ENCODE assay signal across 18 cellular contexts in the genomic region with DNA sequence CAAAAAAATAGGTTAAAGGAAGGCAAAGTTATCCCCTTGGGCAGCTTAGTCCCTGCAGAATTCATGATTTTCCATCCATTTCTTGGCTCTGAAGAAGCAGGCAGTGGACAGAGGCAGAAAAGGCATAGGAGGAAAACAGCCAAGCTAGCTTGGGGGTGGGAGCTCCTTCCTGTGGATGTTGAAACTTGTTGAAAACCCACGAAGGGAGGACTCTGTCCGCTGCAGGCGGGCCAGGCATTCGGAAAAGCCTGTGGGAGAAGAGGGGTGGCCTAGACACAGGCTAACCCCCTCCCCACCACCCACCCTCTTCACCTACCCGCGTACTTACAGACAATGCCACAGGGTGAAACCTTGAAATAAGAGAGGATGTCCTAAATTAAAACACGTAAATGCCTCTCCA.
DNase-seq lines count a peak whose midpoint lies in the region; ATAC-seq and TF ChIP-seq lines count a peak whose summit lies in the region.
"Had no signal": no experiment of that assay in that cellular context is flagged by ENCODE, and none has a peak within 500 bp of the region (broad histone marks: within the 10 kb centered on the region; RNA-seq: fewer than 3 reads in every experiment).

No MANE protein-coding gene starts in this region.

- H3K36me3 Mint-ChIP-seq in osteocyte (ENCODE audit: unreplicated experiment): peaks cover 15% of the 10 kb centered on the region
- H3K36me3 Mint-ChIP-seq: CD8-positive, alpha-beta T cell had no signal

- H3K4me1 ChIP-seq in heart right ventricle (peaks cover 0 to 4% (median 0%) of the 10 kb centered on the region in 9 donors), A673 (ENCODE audit: insufficient read depth, low read length, poor library complexity, severe bottlenecking) (no peaks in the 10 kb centered on the region)
- H3K4me1 ChIP-seq: spleen had no signal

- H3K27me3 Mint-ChIP-seq in osteocyte (ENCODE audit: unreplicated experiment): no peaks in the 10 kb centered on the region

- peak; percentile 48 to 51 for ATAC-seq in left cardiac atrium
- ATAC-seq in heart right ventricle: no peak
- no peak for ATAC-seq in GM19463 (IDR thresholded peaks at IDR 0.05; ENCODE audit: unreplicated experiment)
- ATAC-seq: CD8-positive, alpha-beta T cell; K562; left ventricle myocardium superior; stimulated activated naive B cell treated with anti-CD40 and anti-IgM and Interleukin-4, amounts not matched to agents 10 μg/mL and 1 μg/mL and 100 μg/mL, for 72 hours had no signal

- peaks cover 4% of the 10 kb centered on the region for H3K4me1 Mint-ChIP-seq in osteocyte (ENCODE audit: unreplicated experiment)
- H3K4me1 Mint-ChIP-seq: stimulated activated naive B cell treated with anti-CD40 and anti-IgM and Interleukin-4, amounts not matched to agents 10 μg/mL and 1 μg/mL and 100 μg/mL, for 72 hours had no signal

- no TSS peak for BruUV-seq in A673 (replicated peaks; lab: Mats Ljungman, UMichigan)

- TF ChIP-seq CTCF in heart right ventricle (IDR thresholded peaks at IDR 0.05): no peak
- no peak for TF ChIP-seq CTCF in A673 (conservative IDR thresholded peaks at IDR 0.05; ENCODE audit: low read depth, low read length)
- TF ChIP-seq CTCF in osteocyte (IDR thresholded peaks at IDR 0.05): no peak

- H3K4me3 ChIP-seq in heart right ventricle (no peak overlapping the region), A673 (ENCODE audit: low read depth, low read length, poor library complexity, severe bottlenecking) (no peak overlapping the region)
- H3K4me3 ChIP-seq: coronary artery, K562, spleen, upper lobe of right lung had no signal

- H3K36me3 ChIP-seq in heart right ventricle (peaks cover 0 to 28% (median 0%) of the 10 kb centered on the region in 9 donors), A673 (ENCODE audit: insufficient read depth, low read length, poor library complexity, severe bottlenecking) (no peaks in the 10 kb centered on the region)
- H3K36me3 ChIP-seq: upper lobe of right lung had no signal

- H3K9me3 ChIP-seq in heart right ventricle (peaks cover 0 to 8% (median 4%) of the 10 kb centered on the region in 11 donors), A673 (ENCODE audit: low read depth, low read length, poor library complexity, severe bottlenecking) (no peaks in the 10 kb centered on the region)
- H3K9me3 ChIP-seq: upper lobe of right lung had no signal

- H3K9me3 Mint-ChIP-seq in osteocyte (ENCODE audit: unreplicated experiment): peaks cover 6% of the 10 kb centered on the region

- CTCF ChIA-PET in A673 (lab: Charles Lee): no interaction called here

- no peak overlapping the region for H3K27ac ChIP-seq in heart right ventricle
- peak overlapping the region; percentile 84 for H3K27ac ChIP-seq in caudate nucleus (ENCODE audit: low read depth, low read length)
- no peak overlapping the region for H3K27ac ChIP-seq in A673 (ENCODE audit: low read depth, low read length, poor library complexity, severe bottlenecking)
- H3K27ac ChIP-seq: coronary artery, upper lobe of right lung had no signal

- H3K27ac Mint-ChIP-seq in osteocyte (ENCODE audit: unreplicated experiment): no peak overlapping the region
- H3K27ac Mint-ChIP-seq: CD8-positive, alpha-beta T cell; stimulated activated naive B cell treated with anti-CD40 and anti-IgM and Interleukin-4, amounts not matched to agents 10 μg/mL and 1 μg/mL and 100 μg/mL, for 72 hours had no signal

- DNase-seq in left cardiac atrium (no peak), heart right ventricle (no peak), caudate nucleus (lab: John Stamatoyannopoulos, UW) (peak in 1 of 61 donors; percentile 44), left kidney (ENCODE audit: low read depth, low spot score) (peak; percentile 55), A673 (ENCODE audit: low spot score) (no peak), osteocyte (ENCODE audit: extremely low spot score, unreplicated experiment) (no peak)
- DNase-seq in stimulated activated CD4-positive, alpha-beta T cell treated with anti-CD3 and anti-CD28 coated beads, Interleukin-15, amount 100 ng/mL, for 24 hours: no peak
- DNase-seq: CD8-positive, alpha-beta T cell; DMS79 treated with DMSO at 0.1 percent for 48 hours; left ventricle myocardium superior; NCI-H1105; RPMI8226; spleen; stimulated activated naive B cell treated with anti-CD40 and anti-IgM and Interleukin-4, amounts not matched to agents 10 μg/mL and 1 μg/mL and 100 μg/mL, for 72 hours; upper lobe of right lung had no signal

- H3K27me3 ChIP-seq in heart right ventricle: no peaks in the 10 kb centered on the region
- H3K27me3 ChIP-seq in A673 (replicated peaks; ENCODE audit: insufficient read depth, low read depth, low read length, poor library complexity): no peaks in the 10 kb centered on the region
- H3K27me3 ChIP-seq: spleen, upper lobe of right lung had no signal

- intact Hi-C loops in left cardiac atrium (cut with DNase I): no loop called here
- intact Hi-C loops in heart right ventricle (cut with DNase I): no loop called here
- intact Hi-C loops in A673 (cut with micrococcal nuclease; ENCODE audit: unreplicated experiment): no loop called here

- POLR2A ChIA-PET in A673 (lab: Charles Lee; ENCODE audit: low non-redundant PET): no interaction called here

- H3K4me3 Mint-ChIP-seq in osteocyte (ENCODE audit: unreplicated experiment): no peak overlapping the region
- H3K4me3 Mint-ChIP-seq: CD8-positive, alpha-beta T cell; stimulated activated naive B cell treated with anti-CD40 and anti-IgM and Interleukin-4, amounts not matched to agents 10 μg/mL and 1 μg/mL and 100 μg/mL, for 72 hours had no signal

- WGBS in heart right ventricle, 2 donors: 74 to 80% methylated on average over 7 of the region's 7 CpGs

Comparison
In these comparisons a context has a peak if more than half of its experiments do, and no peak if none do; other contexts are left out.
1. ATAC-seq: peak in left cardiac atrium (2 of 2); none in heart right ventricle (0 of 8) and GM19463 (single experiment).